10 cellular contexts compared by ENCODE assay signal in genomic region chr11:59182457-59183151, GRCh38. TPM values are rescaled to one million over a fixed set of nuclear protein-coding genes. Genes with fewer than 3 reads are reported as not detected.
DNase-seq lines count a peak whose midpoint lies in the region; ATAC-seq and TF ChIP-seq lines count a peak whose summit lies in the region.
"Had no signal": no experiment of that assay in that cellular context is flagged by ENCODE, and none has a peak within 500 bp of the region (broad histone marks: within the 10 kb centered on the region; RNA-seq: fewer than 3 reads in every experiment).

No MANE protein-coding gene starts in this region.

- peaks cover 0 to 4% (median 0%) of the 10 kb centered on the region in 5 donors for H3K36me3 Mint-ChIP-seq in naive thymus-derived CD4-positive, alpha-beta T cell

- intact Hi-C loops in mammary epithelial cell (cut with micrococcal nuclease): loop anchor here (1.0 kb wide), 1 partner anchor 11 kb away; no protein-coding TSS in a partner anchor
- intact Hi-C loops in naive thymus-derived CD4-positive, alpha-beta T cell (cut with micrococcal nuclease): loop anchor here in 1 of 2 donors (1.0 kb wide), 1 partner anchor 11 kb away; no protein-coding TSS in a partner anchor

- H3K4me1 ChIP-seq in mammary epithelial cell (ENCODE audit: insufficient read depth, low read length): no peaks in the 10 kb centered on the region
- no peaks in the 10 kb centered on the region for H3K4me1 ChIP-seq in naive thymus-derived CD4-positive, alpha-beta T cell (ENCODE audit: control insufficient read depth in 2 of 2, insufficient read depth in 2 of 2, low read length in 2 of 2)

- dilution Hi-C loops in mammary epithelial cell (cut with HindIII; ENCODE audit: low sequenced_read_pairs): no loop called here

- WGBS in mammary epithelial cell (ENCODE audit: low coverage, missing lambda C conversion rate): 87% methylated on average over 4 of the region's 4 CpGs

- in situ Hi-C loops in mammary epithelial cell (cut with MboI; ENCODE audit: low sequenced_read_pairs in 2 of 2): loop anchor here in 1 of 2 donors (25.0 kb wide), 1 partner anchor 105 kb away; no protein-coding TSS in a partner anchor

- H3K9ac ChIP-seq in mammary epithelial cell (ENCODE audit: insufficient read depth, low read length): no peak overlapping the region

- CTCF ChIA-PET in mammary epithelial cell (lab: Charles Lee; ENCODE audit: low non-redundant PET): interaction anchor here (0.6 to 0.8 kb wide), 2 partner anchors 11 to 312 kb away, joined by 3 to 17 read pairs; partner anchors contain the start of gene DTX4
- CTCF ChIA-PET in naive thymus-derived CD4-positive, alpha-beta T cell (lab: Charles Lee): interaction anchor here (1.2 to 4.1 kb wide), 2 partner anchors 12 to 21 kb away, joined by 4 to 27 read pairs; partner anchors contain the start of gene DTX4

- H3K4me3 ChIP-seq in GM12865 (ENCODE audit: low read depth, low read length) (no peak overlapping the region), mammary epithelial cell (replicated peaks in 1 of 3; ENCODE audit: insufficient read depth in 1 of 3, low read depth in 2 of 3, low read length in 3 of 3) (no peak overlapping the region)
- no peak overlapping the region for H3K4me3 ChIP-seq in naive thymus-derived CD4-positive, alpha-beta T cell (ENCODE audit: low read length)

- H3K9me3 ChIP-seq in mammary epithelial cell (replicated peaks; ENCODE audit: insufficient read depth, low read length): peaks cover 5% of the 10 kb centered on the region
- no peaks in the 10 kb centered on the region for H3K9me3 ChIP-seq in naive thymus-derived CD4-positive, alpha-beta T cell (ENCODE audit: control insufficient read depth in 2 of 3, low read length in 3 of 3)

- POLR2A ChIA-PET in naive thymus-derived CD4-positive, alpha-beta T cell (lab: Charles Lee): no interaction called here

- H3K36me3 ChIP-seq in mammary epithelial cell (ENCODE audit: insufficient read depth, low read length): no peaks in the 10 kb centered on the region
- H3K36me3 ChIP-seq in naive thymus-derived CD4-positive, alpha-beta T cell (ENCODE audit: control insufficient read depth in 2 of 3, insufficient read depth in 3 of 3, low read length in 3 of 3): no peaks in the 10 kb centered on the region

- TF ChIP-seq CTCF in GM12865 (IDR thresholded peaks at IDR 0.05; ENCODE audit: insufficient read depth, low read depth, low read length, missing control alignments): peak; percentile 57
- peak; percentile 75 to 76 for TF ChIP-seq CTCF in mammary epithelial cell (conservative IDR thresholded peaks at IDR 0.05 in 1 of 2, IDR thresholded peaks at IDR 0.05 in 1 of 2; ENCODE audit: extremely low read depth in 1 of 2, insufficient read depth in 1 of 2, low read depth in 1 of 2, low read length in 2 of 2)

- H3K4me2 ChIP-seq in mammary epithelial cell (ENCODE audit: insufficient read depth, low read depth, low read length): no peak overlapping the region

- no peak overlapping the region for H3K27ac ChIP-seq in mammary epithelial cell (ENCODE audit: insufficient read depth, low read depth, low read length)
- no peak overlapping the region for H3K27ac ChIP-seq in naive thymus-derived CD4-positive, alpha-beta T cell (ENCODE audit: low read depth, low read length)

- H3K4me1 Mint-ChIP-seq in naive thymus-derived CD4-positive, alpha-beta T cell: no peaks in the 10 kb centered on the region

- H2AFZ ChIP-seq in mammary epithelial cell (ENCODE audit: low read depth, low read length): no peak overlapping the region

- ATAC-seq in HG02981 (IDR thresholded peaks at IDR 0.05; ENCODE audit: unreplicated experiment): peak; percentile 50
- peak; percentile 48 for ATAC-seq in naive thymus-derived CD4-positive, alpha-beta T cell
- no peak for ATAC-seq in GM19455 (IDR thresholded peaks at IDR 0.05; ENCODE audit: unreplicated experiment)

- no TSS peak for BruUV-seq in mammary epithelial cell (replicated peaks; lab: Mats Ljungman, UMichigan)

- H4K20me1 ChIP-seq in mammary epithelial cell (ENCODE audit: insufficient read depth, low read length): no peaks in the 10 kb centered on the region

- H3K9me3 Mint-ChIP-seq in naive thymus-derived CD4-positive, alpha-beta T cell: peaks cover 0 to 5% (median 0%) of the 10 kb centered on the region in 11 donors

- H3K27me3 Mint-ChIP-seq in naive thymus-derived CD4-positive, alpha-beta T cell: peaks cover 0 to 20% (median 0%) of the 10 kb centered on the region in 5 donors

- H3K4me3 Mint-ChIP-seq in naive thymus-derived CD4-positive, alpha-beta T cell: no peak overlapping the region

- DNase-seq in GM12865 (ENCODE audit: low read depth) (peak; percentile 57), mammary epithelial cell (peak; percentile 37), foreskin melanocyte (no peak), activated gamma-delta T cell treated with Interleukin-2 at 50 U/mL for 16 hours (no peak), HCEC 1CT (no peak)
- peak in 3 of 9 donors; percentile 11 to 34 (median 16) for DNase-seq in naive thymus-derived CD4-positive, alpha-beta T cell
- DNase-seq: occipital lobe had no signal

- H3K27me3 ChIP-seq in mammary epithelial cell (ENCODE audit: insufficient read depth, low read length): no peaks in the 10 kb centered on the region
- H3K27me3 ChIP-seq in naive thymus-derived CD4-positive, alpha-beta T cell (ENCODE audit: control insufficient read depth in 2 of 2, insufficient read depth in 2 of 2, low read length in 2 of 2): no peaks in the 10 kb centered on the region

- H3K79me2 ChIP-seq in mammary epithelial cell (ENCODE audit: insufficient read depth, low read length): peaks cover 2% of the 10 kb centered on the region

- H3K27ac Mint-ChIP-seq in naive thymus-derived CD4-positive, alpha-beta T cell: no peak overlapping the region

RNA-seq across cellular contexts. Expression of gene DTX4, which starts 10.7 kb away (rescaled TPM):
- 10 to 100 TPM; 10.4 to 11.5 TPM for total RNA-seq in mammary epithelial cell
- polyA plus RNA-seq in mammary epithelial cell: 2.1 TPM
- polyA minus RNA-seq in mammary epithelial cell: 25.1 TPM
- total RNA-seq in naive thymus-derived CD4-positive, alpha-beta T cell: 1 to 10 TPM in 4 of 5 experiments, under 1 TPM in 1; 0.22 to 3.9 (median 2.2) TPM
- under 1 TPM; 0.22 to 0.35 TPM for polyA plus RNA-seq in naive thymus-derived CD4-positive, alpha-beta T cell

RNA-seq across cellular contexts. Expression of gene MPEG1, which starts 30.1 kb away (rescaled TPM):
- not detected for total RNA-seq in mammary epithelial cell
- not detected for polyA plus RNA-seq in mammary epithelial cell
- polyA minus RNA-seq in mammary epithelial cell: not detected
- 100 to 1,000 TPM in 1 of 5 experiments, 10 to 100 TPM in 1, 1 to 10 TPM in 2, not detected in 1; 4.2 to 187 (median 13.8) TPM for total RNA-seq in naive thymus-derived CD4-positive, alpha-beta T cell
- polyA plus RNA-seq in naive thymus-derived CD4-positive, alpha-beta T cell: under 1 TPM; 0.26 to 0.53 TPM
- total RNA-seq: activated CD8-positive, alpha-beta memory T cell treated with anti-CD3 and anti-CD28 coated beads for 36 hours had no signal

RNA-seq across cellular contexts. Expression of gene FAM111A, which starts 39.9 kb away (rescaled TPM):
- total RNA-seq in mammary epithelial cell: 10 to 100 TPM; 17.8 to 35.8 TPM
- 23.5 TPM for polyA plus RNA-seq in mammary epithelial cell
- polyA minus RNA-seq in mammary epithelial cell: 13.2 TPM
- 100 to 1,000 TPM in 3 of 5 experiments, 10 to 100 TPM in 2; 73.1 to 138 (median 117) TPM for total RNA-seq in naive thymus-derived CD4-positive, alpha-beta T cell
- polyA plus RNA-seq in naive thymus-derived CD4-positive, alpha-beta T cell: 10 to 100 TPM; 23.0 to 32.0 TPM

Comparison
In these comparisons a context has a peak if more than half of its experiments do, and no peak if none do; other contexts are left out.
1. DNase-seq: peak in GM12865 (single experiment) and mammary epithelial cell (single experiment); none in foreskin melanocyte (single experiment), activated gamma-delta T cell treated with Interleukin-2 at 50 U/mL for 16 hours (single experiment) and HCEC 1CT (single experiment).